22 cellular contexts compared by ENCODE assay signal in genomic region chr22:46445771-46446485, GRCh38.
"Had no signal": no experiment of that assay in that cellular context is flagged by ENCODE, and none has a peak within 500 bp of the region (broad histone marks: within the 10 kb centered on the region; RNA-seq: fewer than 3 reads in every experiment).

No MANE protein-coding gene starts in this region.

- H3K4me3 ChIP-seq: coronary artery, heart left ventricle, sigmoid colon, smooth muscle cell, stomach had no signal

- H3K27ac ChIP-seq: coronary artery, epithelial cell of prostate, heart left ventricle, sigmoid colon had no signal

- H3K9me3 ChIP-seq: heart left ventricle, sigmoid colon, stomach had no signal

- H3K4me1 Mint-ChIP-seq: activated CD8-positive, alpha-beta memory T cell treated with anti-CD3 and anti-CD28 coated beads, Interleukin-2, amount 10 ng/mL, durations not matched to agents 7 days and 5 days; activated naive CD4-positive, alpha-beta T cell treated with anti-CD3 and anti-CD28 coated beads, Interleukin-2, amount 10 ng/mL, durations not matched to agents 7 days and 5 days; stimulated activated memory B cell treated with anti-CD40 and anti-IgM and Interleukin-4, amounts not matched to agents 10 μg/mL and 1 μg/mL and 100 μg/mL, for 72 hours; T-helper 17 cell had no signal

- ATAC-seq: activated CD8-positive, alpha-beta memory T cell treated with anti-CD3 and anti-CD28 coated beads, Interleukin-2, amount 10 ng/mL, durations not matched to agents 7 days and 5 days; activated CD8-positive, alpha-beta T cell treated with anti-CD3 and anti-CD28 coated beads for 36 hours; stimulated activated memory B cell treated with anti-CD40 and anti-IgM and Interleukin-4, amounts not matched to agents 10 μg/mL and 1 μg/mL and 100 μg/mL, for 72 hours; T-helper 17 cell had no signal

- H3K36me3 ChIP-seq: heart left ventricle, sigmoid colon, stomach had no signal

- DNase-seq: activated CD4-positive, alpha-beta T cell treated with anti-CD3 and anti-CD28 coated beads for 48 hours; activated CD8-positive, alpha-beta memory T cell treated with anti-CD3 and anti-CD28 coated beads, Interleukin-2, amount 10 ng/mL, durations not matched to agents 7 days and 5 days; activated CD8-positive, alpha-beta T cell treated with anti-CD3 and anti-CD28 coated beads for 36 hours; activated effector memory CD4-positive, alpha-beta T cell treated with anti-CD3 and anti-CD28 coated beads, Interleukin-2, amount 50 U/mL, for 16 hours; activated naive CD4-positive, alpha-beta T cell treated with anti-CD3 and anti-CD28 coated beads, Interleukin-2, amount 10 ng/mL, durations not matched to agents 7 days and 5 days; activated T-cell treated with anti-CD3 and anti-CD28 coated beads for 4 hours; amygdala; cerebellar nuclear complex; left ventricle myocardium superior; mammary epithelial cell; midbrain; posterior cingulate gyrus; sigmoid colon; stimulated activated CD4-positive, alpha-beta T cell treated with anti-CD3 and anti-CD28 coated beads, Interleukin-15, amount 100 ng/mL, for 24 hours; stomach; T-helper 17 cell had no signal

- H3K27ac Mint-ChIP-seq: activated CD8-positive, alpha-beta memory T cell treated with anti-CD3 and anti-CD28 coated beads, Interleukin-2, amount 10 ng/mL, durations not matched to agents 7 days and 5 days; activated CD8-positive, alpha-beta T cell treated with anti-CD3 and anti-CD28 coated beads for 36 hours; activated naive CD4-positive, alpha-beta T cell treated with anti-CD3 and anti-CD28 coated beads, Interleukin-2, amount 10 ng/mL, durations not matched to agents 7 days and 5 days; stimulated activated memory B cell treated with anti-CD40 and anti-IgM and Interleukin-4, amounts not matched to agents 10 μg/mL and 1 μg/mL and 100 μg/mL, for 72 hours; T-helper 17 cell had no signal

- H3K4me1 ChIP-seq: sigmoid colon had no signal

- H3K27me3 Mint-ChIP-seq: activated CD8-positive, alpha-beta memory T cell treated with anti-CD3 and anti-CD28 coated beads, Interleukin-2, amount 10 ng/mL, durations not matched to agents 7 days and 5 days; activated CD8-positive, alpha-beta T cell treated with anti-CD3 and anti-CD28 coated beads for 36 hours; type B pancreatic cell had no signal

- H3K4me2 ChIP-seq: smooth muscle cell had no signal

- H3K9me3 Mint-ChIP-seq: activated CD8-positive, alpha-beta T cell treated with anti-CD3 and anti-CD28 coated beads for 36 hours; activated naive CD4-positive, alpha-beta T cell treated with anti-CD3 and anti-CD28 coated beads, Interleukin-2, amount 10 ng/mL, durations not matched to agents 7 days and 5 days; type B pancreatic cell had no signal

- H3K36me3 Mint-ChIP-seq: activated CD8-positive, alpha-beta memory T cell treated with anti-CD3 and anti-CD28 coated beads, Interleukin-2, amount 10 ng/mL, durations not matched to agents 7 days and 5 days; activated naive CD4-positive, alpha-beta T cell treated with anti-CD3 and anti-CD28 coated beads, Interleukin-2, amount 10 ng/mL, durations not matched to agents 7 days and 5 days; stimulated activated memory B cell treated with anti-CD40 and anti-IgM and Interleukin-4, amounts not matched to agents 10 μg/mL and 1 μg/mL and 100 μg/mL, for 72 hours had no signal

- H3K4me3 Mint-ChIP-seq: activated CD8-positive, alpha-beta memory T cell treated with anti-CD3 and anti-CD28 coated beads, Interleukin-2, amount 10 ng/mL, durations not matched to agents 7 days and 5 days; activated CD8-positive, alpha-beta T cell treated with anti-CD3 and anti-CD28 coated beads for 36 hours; activated naive CD4-positive, alpha-beta T cell treated with anti-CD3 and anti-CD28 coated beads, Interleukin-2, amount 10 ng/mL, durations not matched to agents 7 days and 5 days; stimulated activated memory B cell treated with anti-CD40 and anti-IgM and Interleukin-4, amounts not matched to agents 10 μg/mL and 1 μg/mL and 100 μg/mL, for 72 hours; T-helper 17 cell had no signal
